1 cellular context compared by ENCODE assay signal in genomic region chr3:187139126-187139894, GRCh38.
A peak's percentile ranks its signal among the peaks of the same experiment; 100 is the strongest.
TF ChIP-seq lines count a peak whose summit lies in the region.

Gene RPL39L, minus strand, starts transcription at chr3:187139496. Its CDS starts 18,196 bp downstream, at chr3:187121300.

TF ChIP-seq in K562, 482 proteins besides CTCF, POLR2A, EP300 and RAD21 (continued from another document and continues in another):
- TF ChIP-seq, protein P1, sequence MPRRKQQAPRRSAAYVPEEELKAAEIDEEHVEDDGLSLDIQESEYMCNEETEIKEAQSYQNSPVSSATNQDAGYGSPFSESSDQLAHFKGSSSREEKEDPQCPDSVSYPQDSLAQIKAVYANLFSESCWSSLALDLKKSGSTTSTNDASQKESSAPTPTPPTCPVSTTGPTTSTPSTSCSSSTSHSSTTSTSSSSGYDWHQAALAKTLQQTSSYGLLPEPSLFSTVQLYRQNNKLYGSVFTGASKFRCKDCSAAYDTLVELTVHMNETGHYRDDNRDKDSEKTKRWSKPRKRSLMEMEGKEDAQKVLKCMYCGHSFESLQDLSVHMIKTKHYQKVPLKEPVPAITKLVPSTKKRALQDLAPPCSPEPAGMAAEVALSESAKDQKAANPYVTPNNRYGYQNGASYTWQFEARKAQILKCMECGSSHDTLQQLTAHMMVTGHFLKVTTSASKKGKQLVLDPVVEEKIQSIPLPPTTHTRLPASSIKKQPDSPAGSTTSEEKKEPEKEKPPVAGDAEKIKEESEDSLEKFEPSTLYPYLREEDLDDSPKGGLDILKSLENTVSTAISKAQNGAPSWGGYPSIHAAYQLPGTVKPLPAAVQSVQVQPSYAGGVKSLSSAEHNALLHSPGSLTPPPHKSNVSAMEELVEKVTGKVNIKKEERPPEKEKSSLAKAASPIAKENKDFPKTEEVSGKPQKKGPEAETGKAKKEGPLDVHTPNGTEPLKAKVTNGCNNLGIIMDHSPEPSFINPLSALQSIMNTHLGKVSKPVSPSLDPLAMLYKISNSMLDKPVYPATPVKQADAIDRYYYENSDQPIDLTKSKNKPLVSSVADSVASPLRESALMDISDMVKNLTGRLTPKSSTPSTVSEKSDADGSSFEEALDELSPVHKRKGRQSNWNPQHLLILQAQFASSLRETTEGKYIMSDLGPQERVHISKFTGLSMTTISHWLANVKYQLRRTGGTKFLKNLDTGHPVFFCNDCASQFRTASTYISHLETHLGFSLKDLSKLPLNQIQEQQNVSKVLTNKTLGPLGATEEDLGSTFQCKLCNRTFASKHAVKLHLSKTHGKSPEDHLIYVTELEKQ (CRISPR knock-in tag; IDR thresholded peaks at IDR 0.05): no peak
- TF ChIP-seq ZNF12 (CRISPR knock-in tag; IDR thresholded peaks at IDR 0.05) (no peak; the same call in 1 of the 2 replicates), ZNF146 (CRISPR knock-in tag; IDR thresholded peaks at IDR 0.05; ENCODE audit: unreplicated experiment) (no peak), E2F4 (CRISPR knock-in tag; IDR thresholded peaks at IDR 0.05; ENCODE audit: low read depth) (peak; percentile 87), SMAD4 (CRISPR knock-in tag; conservative IDR thresholded peaks at IDR 0.05) (peak; percentile 85), HIVEP1 (CRISPR knock-in tag; IDR thresholded peaks at IDR 0.05) (no peak), XRCC5 (IDR thresholded peaks at IDR 0.05; ENCODE audit: low read depth, low read length) (peak; percentile 87), DLX4 (CRISPR knock-in tag; IDR thresholded peaks at IDR 0.05) (no peak), SMAD1 (IDR thresholded peaks at IDR 0.05; ENCODE audit: low read depth, low read length, partially characterized antibody) (peak; percentile 24), ETV1 (tag; conservative IDR thresholded peaks at IDR 0.05; ENCODE audit: low read depth) (peak; percentile 89), GTF2E2 (tag; IDR thresholded peaks at IDR 0.05) (0 out of 2 replicates have a peak, but pooled peaks have one; percentile 6), ZNF780A (CRISPR knock-in tag; IDR thresholded peaks at IDR 0.05) (no peak), ZNF589 (CRISPR knock-in tag; IDR thresholded peaks at IDR 0.05; ENCODE audit: low read depth) (no peak), PTTG1 (tag; IDR thresholded peaks at IDR 0.05; ENCODE audit: low read depth) (no peak), CHD2 (IDR thresholded peaks at IDR 0.05; ENCODE audit: low read depth, low read length) (peak; percentile 84), POLR2AphosphoS5 (IDR thresholded peaks at IDR 0.05; ENCODE audit: control insufficient read depth, insufficient read depth, low read depth, low read length) (peak; percentile 91; the same call in 1 of the 2 replicates), ZNF282 (CRISPR knock-in tag; IDR thresholded peaks at IDR 0.05) (no peak), MEF2D (tag; conservative IDR thresholded peaks at IDR 0.05; ENCODE audit: low read depth) (no peak), ZFP91 (CRISPR knock-in tag; IDR thresholded peaks at IDR 0.05) (no peak), SMARCE1 (IDR thresholded peaks at IDR 0.05) (no peak; the same call in none of the 2 replicates), ERF (CRISPR knock-in tag; IDR thresholded peaks at IDR 0.05) (peak; percentile 52; the same call in 1 of the 2 replicates), MTA1 (IDR thresholded peaks at IDR 0.05; ENCODE audit: borderline replicate concordance) (no peak), CTBP1 (IDR thresholded peaks at IDR 0.05; ENCODE audit: borderline replicate concordance) (peak; percentile 80), CCNT2 (IDR thresholded peaks at IDR 0.05; ENCODE audit: borderline replicate concordance, extremely low read depth, insufficient read length, low read depth, low read length) (peak; percentile 77), NFIC (IDR thresholded peaks at IDR 0.05) (no peak; the same call in 1 of the 2 replicates), MXI1 (IDR thresholded peaks at IDR 0.05; ENCODE audit: low read depth, low read length) (0 out of 2 replicates have a peak, but pooled peaks have one; percentile 9), FOXJ3 (CRISPR knock-in tag; IDR thresholded peaks at IDR 0.05) (no peak), ZBTB9 (CRISPR knock-in tag; IDR thresholded peaks at IDR 0.05) (no peak; the same call in 1 of the 2 replicates), RBM22 (IDR thresholded peaks at IDR 0.05; ENCODE audit: low read depth, low read length, poor library complexity, severe bottlenecking) (no peak), TEAD4 (IDR thresholded peaks at IDR 0.05; ENCODE audit: low read length) (peak; percentile 16; the same call in 1 of the 2 replicates), TEAD4 (CRISPR knock-in tag; IDR thresholded peaks at IDR 0.05; ENCODE audit: borderline replicate concordance) (no peak), SRF (CRISPR knock-in tag; IDR thresholded peaks at IDR 0.05) (no peak; a peak in 1 of 4 replicates), ZNF436 (CRISPR knock-in tag; IDR thresholded peaks at IDR 0.05) (no peak), RBFOX2 (IDR thresholded peaks at IDR 0.05; ENCODE audit: low read depth, low read length) (peak; percentile 95), CSDE1 (IDR thresholded peaks at IDR 0.05) (no peak), PTBP1 (IDR thresholded peaks at IDR 0.05; ENCODE audit: low read depth, low read length) (0 out of 2 replicates have a peak, but pooled peaks have one; percentile 46), RBM14 (IDR thresholded peaks at IDR 0.05; ENCODE audit: borderline replicate concordance, insufficient read depth, low read depth, low read length) (no peak), NRF1 (conservative IDR thresholded peaks at IDR 0.05 in 1 of 2, IDR thresholded peaks at IDR 0.05 in 1 of 2) (peak; percentile 69 to 75), LCOR (CRISPR knock-in tag; IDR thresholded peaks at IDR 0.05) (peak; percentile 82), KLF10 (CRISPR knock-in tag; IDR thresholded peaks at IDR 0.05) (no peak), THRB (CRISPR knock-in tag; conservative IDR thresholded peaks at IDR 0.05) (no peak), TEAD2 (tag; IDR thresholded peaks at IDR 0.05) (no peak), HNRNPL (IDR thresholded peaks at IDR 0.05; ENCODE audit: low read depth, low read length) (no peak), NFE2 (IDR thresholded peaks at IDR 0.05; ENCODE audit: low read depth) (no peak), RFX5 (IDR thresholded peaks at IDR 0.05; ENCODE audit: low read depth, low read length) (no peak), GABPB1 (CRISPR knock-in tag; IDR thresholded peaks at IDR 0.05) (peak; percentile 81)
- TF ChIP-seq, protein P2, sequence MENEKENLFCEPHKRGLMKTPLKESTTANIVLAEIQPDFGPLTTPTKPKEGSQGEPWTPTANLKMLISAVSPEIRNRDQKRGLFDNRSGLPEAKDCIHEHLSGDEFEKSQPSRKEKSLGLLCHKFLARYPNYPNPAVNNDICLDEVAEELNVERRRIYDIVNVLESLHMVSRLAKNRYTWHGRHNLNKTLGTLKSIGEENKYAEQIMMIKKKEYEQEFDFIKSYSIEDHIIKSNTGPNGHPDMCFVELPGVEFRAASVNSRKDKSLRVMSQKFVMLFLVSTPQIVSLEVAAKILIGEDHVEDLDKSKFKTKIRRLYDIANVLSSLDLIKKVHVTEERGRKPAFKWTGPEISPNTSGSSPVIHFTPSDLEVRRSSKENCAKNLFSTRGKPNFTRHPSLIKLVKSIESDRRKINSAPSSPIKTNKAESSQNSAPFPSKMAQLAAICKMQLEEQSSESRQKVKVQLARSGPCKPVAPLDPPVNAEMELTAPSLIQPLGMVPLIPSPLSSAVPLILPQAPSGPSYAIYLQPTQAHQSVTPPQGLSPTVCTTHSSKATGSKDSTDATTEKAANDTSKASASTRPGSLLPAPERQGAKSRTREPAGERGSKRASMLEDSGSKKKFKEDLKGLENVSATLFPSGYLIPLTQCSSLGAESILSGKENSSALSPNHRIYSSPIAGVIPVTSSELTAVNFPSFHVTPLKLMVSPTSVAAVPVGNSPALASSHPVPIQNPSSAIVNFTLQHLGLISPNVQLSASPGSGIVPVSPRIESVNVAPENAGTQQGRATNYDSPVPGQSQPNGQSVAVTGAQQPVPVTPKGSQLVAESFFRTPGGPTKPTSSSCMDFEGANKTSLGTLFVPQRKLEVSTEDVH (IDR thresholded peaks at IDR 0.05; ENCODE audit: low read depth, partially characterized antibody): peak; percentile 41
- TF ChIP-seq, protein P3, sequence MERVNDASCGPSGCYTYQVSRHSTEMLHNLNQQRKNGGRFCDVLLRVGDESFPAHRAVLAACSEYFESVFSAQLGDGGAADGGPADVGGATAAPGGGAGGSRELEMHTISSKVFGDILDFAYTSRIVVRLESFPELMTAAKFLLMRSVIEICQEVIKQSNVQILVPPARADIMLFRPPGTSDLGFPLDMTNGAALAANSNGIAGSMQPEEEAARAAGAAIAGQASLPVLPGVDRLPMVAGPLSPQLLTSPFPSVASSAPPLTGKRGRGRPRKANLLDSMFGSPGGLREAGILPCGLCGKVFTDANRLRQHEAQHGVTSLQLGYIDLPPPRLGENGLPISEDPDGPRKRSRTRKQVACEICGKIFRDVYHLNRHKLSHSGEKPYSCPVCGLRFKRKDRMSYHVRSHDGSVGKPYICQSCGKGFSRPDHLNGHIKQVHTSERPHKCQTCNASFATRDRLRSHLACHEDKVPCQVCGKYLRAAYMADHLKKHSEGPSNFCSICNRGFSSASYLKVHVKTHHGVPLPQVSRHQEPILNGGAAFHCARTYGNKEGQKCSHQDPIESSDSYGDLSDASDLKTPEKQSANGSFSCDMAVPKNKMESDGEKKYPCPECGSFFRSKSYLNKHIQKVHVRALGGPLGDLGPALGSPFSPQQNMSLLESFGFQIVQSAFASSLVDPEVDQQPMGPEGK (CRISPR knock-in tag; IDR thresholded peaks at IDR 0.05; ENCODE audit: borderline replicate concordance): no peak
- TF ChIP-seq, protein P4, sequence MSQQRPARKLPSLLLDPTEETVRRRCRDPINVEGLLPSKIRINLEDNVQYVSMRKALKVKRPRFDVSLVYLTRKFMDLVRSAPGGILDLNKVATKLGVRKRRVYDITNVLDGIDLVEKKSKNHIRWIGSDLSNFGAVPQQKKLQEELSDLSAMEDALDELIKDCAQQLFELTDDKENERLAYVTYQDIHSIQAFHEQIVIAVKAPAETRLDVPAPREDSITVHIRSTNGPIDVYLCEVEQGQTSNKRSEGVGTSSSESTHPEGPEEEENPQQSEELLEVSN (IDR thresholded peaks at IDR 0.05; ENCODE audit: borderline replicate concordance in 1 of 2, extremely low read depth in 1 of 2, insufficient read depth in 1 of 2, insufficient read length in 1 of 2, low read depth in 1 of 2, low read length in 1 of 2, poor library complexity in 1 of 2, severe bottlenecking in 1 of 2): peak in 1 of 2 experiments; percentile 87
- TF ChIP-seq, protein P5, sequence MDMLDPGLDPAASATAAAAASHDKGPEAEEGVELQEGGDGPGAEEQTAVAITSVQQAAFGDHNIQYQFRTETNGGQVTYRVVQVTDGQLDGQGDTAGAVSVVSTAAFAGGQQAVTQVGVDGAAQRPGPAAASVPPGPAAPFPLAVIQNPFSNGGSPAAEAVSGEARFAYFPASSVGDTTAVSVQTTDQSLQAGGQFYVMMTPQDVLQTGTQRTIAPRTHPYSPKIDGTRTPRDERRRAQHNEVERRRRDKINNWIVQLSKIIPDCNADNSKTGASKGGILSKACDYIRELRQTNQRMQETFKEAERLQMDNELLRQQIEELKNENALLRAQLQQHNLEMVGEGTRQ (CRISPR knock-in tag; IDR thresholded peaks at IDR 0.05): peak; percentile 15; the same call in 1 of the 2 replicates
